ENCODE assay signal across 8 cellular contexts in the genomic region with DNA sequence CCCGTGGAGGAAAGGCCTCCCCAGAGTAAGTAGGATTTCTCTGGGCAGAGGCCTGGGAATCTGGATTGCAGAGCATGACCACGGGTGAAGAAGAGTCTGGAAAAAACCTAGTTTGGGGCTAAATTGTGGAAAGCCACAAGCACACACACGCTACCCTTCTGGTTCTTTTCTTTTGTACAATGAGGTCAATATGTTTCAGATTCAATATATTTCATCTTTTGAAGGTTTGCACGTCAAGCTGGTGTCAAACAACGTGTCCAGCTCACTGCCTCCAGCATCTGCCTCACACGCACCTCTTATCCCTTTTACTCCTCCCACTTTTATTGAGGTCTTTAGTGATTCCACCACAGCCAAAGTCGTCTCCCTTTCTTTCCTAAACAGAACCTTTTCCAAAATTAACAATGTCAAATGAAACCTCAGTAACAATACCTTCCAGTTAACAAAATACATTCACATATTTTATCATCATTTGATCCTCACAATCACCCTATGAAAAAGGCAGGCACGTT. TPM values are rescaled to one million over a fixed set of nuclear protein-coding genes. Genes with fewer than 3 reads are reported as not detected.
A peak's percentile ranks its signal among the peaks of the same experiment; 100 is the strongest.
DNase-seq lines count a peak whose midpoint lies in the region; ATAC-seq and TF ChIP-seq lines count a peak whose summit lies in the region.

No MANE protein-coding gene starts in this region.

- peaks cover 21% of the 10 kb centered on the region for H3K79me2 ChIP-seq in mesendoderm (ENCODE audit: control insufficient read depth, insufficient read depth, low read length)

- no peak overlapping the region for H2AK5ac ChIP-seq in mesendoderm (ENCODE audit: low read length)

- H3K27ac ChIP-seq in mesendoderm (ENCODE audit: low read depth, low read length) = peak overlapping the region; percentile 80

- H4K8ac ChIP-seq in mesendoderm (ENCODE audit: low read depth, low read length) = no peak overlapping the region

- no peak overlapping the region for H4K5ac ChIP-seq in mesendoderm (ENCODE audit: low read length)

- no peak overlapping the region for H2BK15ac ChIP-seq in mesendoderm (replicated peaks; ENCODE audit: low read depth)

- H3K9ac ChIP-seq in mesendoderm (ENCODE audit: low read length) = peak overlapping the region; percentile 71

- no CpG with 5 or more reads among the region's 8 CpGs for WGBS in mesendoderm (ENCODE audit: extremely low coverage, insufficient coverage, low lambda C conversion rate)

- no peaks in the 10 kb centered on the region for H3K36me3 ChIP-seq in mesendoderm (ENCODE audit: control insufficient read depth, insufficient read depth, low read length)

- peak overlapping the region; percentile 40 for H3K18ac ChIP-seq in mesendoderm (ENCODE audit: low read length)

- H3K79me1 ChIP-seq in mesendoderm (ENCODE audit: low read length) = peaks cover 3% of the 10 kb centered on the region

- in situ Hi-C loops in GM13977 (cut with MboI; ENCODE audit: low pct_unique_long_range_greater_than_20kb, low sequenced_read_pairs, unreplicated experiment) = no loop called here
- in situ Hi-C loops in astrocyte of the spinal cord (cut with HindIII; ENCODE audit: low sequenced_read_pairs) = no loop called here

- peak; percentile 13 for ATAC-seq in HG02981 (IDR thresholded peaks at IDR 0.05; ENCODE audit: unreplicated experiment)
- ATAC-seq in GM19397 (IDR thresholded peaks at IDR 0.05; ENCODE audit: unreplicated experiment) = no peak

- H3K23ac ChIP-seq in mesendoderm (ENCODE audit: low read length) = no peak overlapping the region

- H3K56ac ChIP-seq in mesendoderm (ENCODE audit: low read length) = peak overlapping the region; percentile 85

- H3K4me3 ChIP-seq in astrocyte of the spinal cord (ENCODE audit: low read depth, low read length) = peak overlapping the region; percentile 53
- H3K4me3 ChIP-seq in mesendoderm (ENCODE audit: low read length) = peak overlapping the region; percentile 47

- H2BK5ac ChIP-seq in mesendoderm (ENCODE audit: low read length) = no peak overlapping the region

- H2BK120ac ChIP-seq in mesendoderm (ENCODE audit: low read depth, low read length) = no peak overlapping the region

- no peaks in the 10 kb centered on the region for H3K27me3 ChIP-seq in mesendoderm (ENCODE audit: insufficient read depth, low read length, poor library complexity)

- TF ChIP-seq CTCF in GM13977 (IDR thresholded peaks at IDR 0.05; ENCODE audit: extremely low read depth, insufficient read depth, missing control alignments) = no peak
- TF ChIP-seq CTCF in astrocyte of the spinal cord (IDR thresholded peaks at IDR 0.05; ENCODE audit: low read depth, low read length) = no peak

- peaks cover 2% of the 10 kb centered on the region for H3K4me1 ChIP-seq in mesendoderm (ENCODE audit: control insufficient read depth, low read depth, low read length)

- H3K4ac ChIP-seq in mesendoderm (ENCODE audit: low read depth, low read length) = no peak overlapping the region

- peak overlapping the region; percentile 85 for H3K4me2 ChIP-seq in mesendoderm (ENCODE audit: low read length)

- DNase-seq in GM13977 (ENCODE audit: low spot score) (peak; percentile 43), astrocyte of the spinal cord (ENCODE audit: low read depth, low spot score) (no peak), mesendoderm (no peak), GM19238 (ENCODE audit: insufficient read length, low spot score) (no peak), NCI-H187 treated with DMSO at 0.1 percent for 48 hours (lab: John Stamatoyannopoulos, UW) (no peak)
- DNase-seq in stimulated activated CD4-positive, alpha-beta T cell treated with anti-CD3 and anti-CD28 coated beads, Interleukin-12 subunit alpha, Interleukin-12 subunit beta, amount 100 ng/mL, for 4 hours = no peak

RNA-seq across cellular contexts. Expression of a gene that starts 0.8 kb away (rescaled TPM):
- polyA plus RNA-seq in mesendoderm (2013, experiment 1 of 2) = 87.9 TPM
- 87.1 TPM for polyA plus RNA-seq in mesendoderm (2013, experiment 2 of 2)
